Comparison of ENCODE assay signal across 19 cellular contexts in the genomic region with DNA sequence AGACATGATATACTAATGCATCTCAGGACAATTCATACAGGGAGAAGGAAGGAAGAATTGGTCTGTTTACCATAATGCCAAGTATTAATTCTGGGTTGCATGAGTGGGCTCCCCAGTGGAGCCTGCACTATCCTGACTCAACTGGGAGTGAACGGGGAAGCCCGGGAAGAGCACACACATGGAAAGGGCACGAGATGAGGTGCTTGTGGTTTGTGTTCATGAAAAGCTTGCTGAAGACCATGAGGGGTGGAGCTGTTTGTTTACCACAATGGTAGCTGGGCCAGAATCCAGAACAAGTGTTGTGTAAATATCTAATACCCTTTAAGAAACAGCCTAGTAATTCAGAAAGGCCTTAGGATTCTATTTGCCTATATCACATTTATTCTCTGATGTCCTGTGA. TPM values are rescaled to one million over a fixed set of nuclear protein-coding genes. Genes with fewer than 3 reads are reported as not detected.
A peak's percentile ranks its signal among the peaks of the same experiment; 100 is the strongest.
DNase-seq lines count a peak whose midpoint lies in the region; TF ChIP-seq lines count a peak whose summit lies in the region.
"Had no signal": no experiment of that assay in that cellular context is flagged by ENCODE, and none has a peak within 500 bp of the region (broad histone marks: within the 10 kb centered on the region; RNA-seq: fewer than 3 reads in every experiment).

No MANE protein-coding gene starts in this region.

- CTCF ChIA-PET in GM10248 (lab: Yijun Ruan, JAX), result no interaction called here

- H3K4me3 Mint-ChIP-seq in immature natural killer cell, result peak overlapping the region in 1 of 5 donors; percentile 3

- peaks cover under 1 to 24% (median 17%) of the 10 kb centered on the region in 3 donors for H3K36me3 Mint-ChIP-seq in immature natural killer cell

- peaks cover 31 to 59% of the 10 kb centered on the region in 2 donors for H3K4me1 Mint-ChIP-seq in immature natural killer cell

- peak; percentile 30 for DNase-seq in NCI-H345 (lab: John Stamatoyannopoulos, UW)
- no peak for DNase-seq in NCI-H345 treated with DMSO at 0.1 percent for 48 hours (lab: John Stamatoyannopoulos, UW; ENCODE audit: unreplicated experiment)
- DNase-seq in NCI-H2029 (lab: John Stamatoyannopoulos, UW), result peak; percentile 48
- DNase-seq in immature natural killer cell, result no peak
- DNase-seq in uterus, result no peak
- DNase-seq in GM10248 (ENCODE audit: extremely low spot score), result no peak
- DNase-seq in T-helper 1 cell, result no peak
- DNase-seq in SJCRH30, result no peak
- DNase-seq: Kasumi-1, MV-4-11, NCI-H1417 treated with DMSO at 0.1 percent for 48 hours, NCI-H1930, NCI-H2171 treated with DMSO at 0.1 percent for 48 hours, NCI-H510A, NCI-H774, PC-9 had no signal

- no peak overlapping the region for H3K4me3 ChIP-seq in uterus
- H3K4me3 ChIP-seq in SJCRH30, result no peak overlapping the region
- H3K4me3 ChIP-seq: BLaER1 treated with 17β-estradiol and CSF1 and Interleukin-3, amounts not matched to agents 10 nM and 100 nM; HAP-1; PC-9 had no signal

- no peak for TF ChIP-seq CTCF in uterus (IDR thresholded peaks at IDR 0.05)
- TF ChIP-seq CTCF in GM10248 (IDR thresholded peaks at IDR 0.05; ENCODE audit: control extremely low read depth, extremely low read depth, low read depth, missing control alignments), result no peak

- no peaks in the 10 kb centered on the region for H3K27me3 Mint-ChIP-seq in immature natural killer cell (ENCODE audit: low read depth in 3 of 3)
- H3K27me3 Mint-ChIP-seq: IgD-negative memory B cell had no signal

- H3K27me3 ChIP-seq in uterus (no peaks in the 10 kb centered on the region), SJCRH30 (no peaks in the 10 kb centered on the region)
- H3K27me3 ChIP-seq: BLaER1 treated with 17β-estradiol and CSF1 and Interleukin-3, amounts not matched to agents 10 nM and 100 nM had no signal

- H3K4me1 ChIP-seq in uterus, result no peaks in the 10 kb centered on the region
- peaks cover 7% of the 10 kb centered on the region for H3K4me1 ChIP-seq in SJCRH30
- H3K4me1 ChIP-seq: HAP-1 had no signal

- no peaks in the 10 kb centered on the region for H3K9me3 ChIP-seq in uterus
- no peaks in the 10 kb centered on the region for H3K9me3 ChIP-seq in SJCRH30 (replicated peaks)
- H3K9me3 ChIP-seq: BLaER1 treated with 17β-estradiol and CSF1 and Interleukin-3, amounts not matched to agents 10 nM and 100 nM; HAP-1 had no signal

- no peak for TF ChIP-seq POLR2A in uterus (IDR thresholded peaks at IDR 0.05)

- intact Hi-C loops in uterus (cut with DNase I; ENCODE audit: low total_unique reads), result no loop called here

- peak overlapping the region in 4 of 6 donors; percentile 0 to 75 (median 26) for H3K27ac Mint-ChIP-seq in immature natural killer cell

- POLR2A ChIA-PET in GM10248 (lab: Yijun Ruan, JAX), result no interaction called here

- H3K9me3 Mint-ChIP-seq in immature natural killer cell, result no peaks in the 10 kb centered on the region
- H3K9me3 Mint-ChIP-seq: IgD-negative memory B cell had no signal

- H3K36me3 ChIP-seq in uterus, result no peaks in the 10 kb centered on the region
- peaks cover 9% of the 10 kb centered on the region for H3K36me3 ChIP-seq in SJCRH30

- H3K27ac ChIP-seq in uterus (peak overlapping the region; percentile 4 to 28), SJCRH30 (no peak overlapping the region)
- H3K27ac ChIP-seq: BLaER1 treated with 17β-estradiol and CSF1 and Interleukin-3, amounts not matched to agents 10 nM and 100 nM; PC-9 had no signal

RNA-seq across cellular contexts. Expression of gene POC5, which starts 44.6 kb away (rescaled TPM):
- 10 to 100 TPM in 2 of 3 donors, 1 to 10 TPM in 1; 9.5 to 19.4 (median 16.0) TPM for polyA plus RNA-seq in immature natural killer cell
- 10 to 100 TPM in 3 of 4 donors, 1 to 10 TPM in 1; 8.8 to 47.6 (median 27.8) TPM for total RNA-seq in uterus
- 17.9 and 23.3 TPM in 2 replicates for total RNA-seq in SJCRH30 (2014; rRNA removed; shearing (Covaris generic))

Comparison
In these comparisons a context has a peak if more than half of its experiments do, and no peak if none do; other contexts are left out.
1. DNase-seq: peak in NCI-H345 (single experiment) and NCI-H2029 (single experiment); none in NCI-H345 treated with DMSO at 0.1 percent for 48 hours (single experiment), immature natural killer cell (0 of 3), uterus (0 of 2), GM10248 (single experiment), T-helper 1 cell (0 of 5) and SJCRH30 (0 of 2).